Comparison of ENCODE assay signal across 8 cellular contexts in the genomic region with DNA sequence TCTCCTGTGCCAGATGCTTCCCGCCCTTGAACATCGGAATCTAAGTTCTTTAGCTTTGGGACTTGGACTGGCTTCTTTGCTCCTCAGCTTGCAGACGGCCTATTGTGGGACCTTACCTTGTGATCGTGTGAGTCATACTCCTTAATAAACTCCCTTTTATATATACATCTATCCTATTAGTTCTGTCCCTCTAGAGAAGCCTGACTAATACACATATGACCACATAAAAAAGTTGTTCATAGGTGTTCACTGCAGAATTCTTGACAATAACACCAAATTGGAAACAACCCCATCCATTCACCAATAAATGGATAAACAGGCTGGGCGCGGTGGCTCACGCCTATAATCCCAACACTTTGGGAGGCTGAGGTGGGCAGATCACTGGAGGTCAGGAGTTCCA. TPM values are rescaled to one million over a fixed set of nuclear protein-coding genes. Genes with fewer than 3 reads are reported as not detected.
DNase-seq lines count a peak whose midpoint lies in the region; ATAC-seq, FAIRE-seq and TF ChIP-seq lines count a peak whose summit lies in the region.
"Not testable (repeated sequence)": the region's sequence is repeated elsewhere in the genome, so short reads cannot be mapped to it uniquely, and the experiment has no call there.
"Had no signal": no experiment of that assay in that cellular context is flagged by ENCODE, and none has a peak within 500 bp of the region (broad histone marks: within the 10 kb centered on the region; RNA-seq: fewer than 3 reads in every experiment).

No MANE protein-coding gene starts in this region.

- not testable (repeated sequence) for H3K23ac ChIP-seq in IMR-90 (ENCODE audit: low read depth, low read length); H1 (ENCODE audit: insufficient read length)

- not testable (repeated sequence) for H3K27me3 Mint-ChIP-seq in neural progenitor cell (ENCODE audit: insufficient read depth, low read depth)

- not testable (repeated sequence) for BruUV-seq in IMR-90 (replicated peaks; lab: Mats Ljungman, UMichigan); mammary epithelial cell (replicated peaks; lab: Mats Ljungman, UMichigan)

- not testable (repeated sequence) for H3K4me2 ChIP-seq in IMR-90 (ENCODE audit: low read depth, low read length); mammary epithelial cell (ENCODE audit: insufficient read depth, low read depth, low read length); H1 (ENCODE audit: insufficient read depth in 1 of 2, low read depth in 2 of 2, low read length in 2 of 2); neural progenitor cell

- dilution Hi-C loops in IMR-90 (cut with HindIII; ENCODE audit: low sequenced_read_pairs, unreplicated experiment); mammary epithelial cell (cut with HindIII; ENCODE audit: low sequenced_read_pairs): not testable (repeated sequence)

- peaks cover 23% of the 10 kb centered on the region for H3K4me1 Mint-ChIP-seq in neural progenitor cell

- not testable (repeated sequence) for H3K4me3 ChIP-seq in IMR-90 (ENCODE audit: insufficient read depth, low read depth, low read length); mammary epithelial cell (replicated peaks in 1 of 3; ENCODE audit: insufficient read depth in 1 of 3, low read depth in 2 of 3, low read length in 3 of 3); H1 (ENCODE audit: extremely low read depth in 1 of 4, insufficient read depth in 2 of 4, low read depth in 3 of 4, low read length in 4 of 4); neural progenitor cell

- H2BK20ac ChIP-seq in IMR-90 (ENCODE audit: low read depth, low read length) = not testable (repeated sequence)
- H2BK20ac ChIP-seq in H1 (ENCODE audit: low read length) = peak overlapping the region; percentile 100

- H2BK120ac ChIP-seq in IMR-90 (ENCODE audit: low read depth, low read length); H1 (replicated peaks; ENCODE audit: low read depth, low read length): not testable (repeated sequence)

- intact Hi-C loops in IMR-90 (cut with micrococcal nuclease); mammary epithelial cell (cut with micrococcal nuclease): not testable (repeated sequence)

- H4K5ac ChIP-seq in IMR-90 (ENCODE audit: low read depth, low read length); H1 (ENCODE audit: insufficient read length, low read depth, low read length): not testable (repeated sequence)

- H2BK12ac ChIP-seq in H1 (ENCODE audit: low read depth, low read length) = peak overlapping the region; percentile 96

- in situ Hi-C loops in IMR-90 (cut with MboI; ENCODE audit: low sequenced_read_pairs); SK-MEL-5 (cut with HindIII; ENCODE audit: low pct_unique_long_range_greater_than_20kb, low sequenced_read_pairs); mammary epithelial cell (cut with MboI; ENCODE audit: low sequenced_read_pairs in 2 of 2): not testable (repeated sequence)

- peak; percentile 71 for DNase-seq in COLO829 (ENCODE audit: low spot score)
- DNase-seq in IMR-90 = peak; percentile 61
- DNase-seq in SK-MEL-5 (ENCODE audit: low read depth, low spot score) = peak; percentile 68
- DNase-seq in mammary epithelial cell = peak; percentile 20
- DNase-seq in H1 (ENCODE audit: low read depth in 1 of 2, low spot score in 2 of 2); neural progenitor cell (ENCODE audit: low spot score): not testable (repeated sequence)
- peak; percentile 38 for DNase-seq in foreskin melanocyte

- not testable (repeated sequence) for H3K4me3 Mint-ChIP-seq in neural progenitor cell

- not testable (repeated sequence) for TF ChIP-seq POLR2A in IMR-90 (IDR thresholded peaks at IDR 0.05; ENCODE audit: low read depth, low read length); H1 (IDR thresholded peaks at IDR 0.05; ENCODE audit: control extremely low read depth in 1 of 2, low read depth in 2 of 2, low read length in 2 of 2)

- peak overlapping the region; percentile 53 for H3K27ac Mint-ChIP-seq in neural progenitor cell

- not testable (repeated sequence) for H3K79me2 ChIP-seq in mammary epithelial cell (ENCODE audit: insufficient read depth, low read length); H1 (ENCODE audit: control insufficient read depth in 1 of 2, insufficient read depth in 2 of 2, low read length in 2 of 2); neural progenitor cell (ENCODE audit: low read depth)

- H2AK5ac ChIP-seq in IMR-90 (ENCODE audit: low read depth, low read length); H1 (ENCODE audit: low read depth, low read length): not testable (repeated sequence)

- 100% methylated on average over 2 of the region's 7 CpGs; no CpG with 5 or more reads in 1 of the 2 experiments for WGBS in IMR-90 (ENCODE audit: extremely low coverage in 2 of 2, insufficient read length in 1 of 2), 2 experiments
- WGBS in mammary epithelial cell (ENCODE audit: low coverage, missing lambda C conversion rate) = 67% methylated on average over 7 of the region's 7 CpGs
- WGBS in H1 (ENCODE audit: extremely low coverage in 1 of 2, insufficient coverage in 1 of 2, insufficient read length in 1 of 2, insufficient replicate concordance in 2 of 2, low coverage in 1 of 2, low lambda C conversion rate in 2 of 2, missing lambda C conversion rate in 1 of 2), 2 experiments = 92% methylated on average over 7 of the region's 7 CpGs; no CpG with 5 or more reads in 1 of the 2 experiments

- ATAC-seq in IMR-90 (ENCODE audit: low read depth) = not testable (repeated sequence)

- not testable (repeated sequence) for H3K9me3 Mint-ChIP-seq in neural progenitor cell

- CTCF ChIA-PET in IMR-90 (lab: Yijun Ruan, JAX); mammary epithelial cell (lab: Charles Lee; ENCODE audit: low non-redundant PET): not testable (repeated sequence)
- CTCF ChIA-PET in H1 (lab: Charles Lee; ENCODE audit: partially characterized antibody) = interaction anchor here (1.0 to 2.0 kb wide), 3 partner anchors 16 to 128 kb away, joined by 3 to 5 read pairs (median 3); no protein-coding TSS in a partner anchor

- POLR2A ChIA-PET in IMR-90 (lab: Charles Lee; ENCODE audit: unreplicated experiment) = not testable (repeated sequence)
- POLR2A ChIA-PET in H1 (lab: Charles Lee; ENCODE audit: partially characterized antibody) = interaction anchor here (0.8 to 2.1 kb wide), 7 partner anchors 11 to 59 kb away, joined by 3 to 10 read pairs (median 3); no protein-coding TSS in a partner anchor

- TF ChIP-seq CTCF in IMR-90 (conservative IDR thresholded peaks at IDR 0.05; ENCODE audit: low read depth, low read length); mammary epithelial cell (conservative IDR thresholded peaks at IDR 0.05 in 1 of 2, IDR thresholded peaks at IDR 0.05 in 1 of 2; ENCODE audit: extremely low read depth in 1 of 2, insufficient read depth in 1 of 2, low read depth in 1 of 2, low read length in 2 of 2); H1 (IDR thresholded peaks at IDR 0.05; ENCODE audit: control extremely low read depth in 1 of 3, insufficient read depth in 1 of 3, low read depth in 1 of 3, low read length in 3 of 3); neural progenitor cell (IDR thresholded peaks at IDR 0.05): not testable (repeated sequence)

- H2AK9ac ChIP-seq in IMR-90 (replicated peaks; ENCODE audit: low read depth, low read length, poor library complexity) = not testable (repeated sequence)

- H3K79me1 ChIP-seq in IMR-90 (ENCODE audit: low read depth in 1 of 2, low read length in 2 of 2); H1 (ENCODE audit: low read depth, low read length): not testable (repeated sequence)

- H3K36me3 Mint-ChIP-seq in neural progenitor cell = not testable (repeated sequence)

- H3K4ac ChIP-seq in IMR-90 (ENCODE audit: low read depth, low read length); H1 (replicated peaks; ENCODE audit: insufficient read length, low read depth, low read length): not testable (repeated sequence)

- not testable (repeated sequence) for H3K36me3 ChIP-seq in IMR-90 (ENCODE audit: control insufficient read depth, insufficient read depth, low read length); mammary epithelial cell (ENCODE audit: insufficient read depth, low read length); H1 (ENCODE audit: control insufficient read depth in 2 of 4, insufficient read depth in 4 of 4, low read length in 3 of 4); neural progenitor cell

- H4K91ac ChIP-seq in IMR-90 (ENCODE audit: insufficient read depth, low read depth, low read length); H1 (replicated peaks; ENCODE audit: insufficient read length, low read length): not testable (repeated sequence)

- H3K9ac ChIP-seq in IMR-90 (ENCODE audit: low read depth, low read length); mammary epithelial cell (ENCODE audit: insufficient read depth, low read length); H1 (replicated peaks in 1 of 4; ENCODE audit: extremely low read depth in 1 of 4, low read depth in 3 of 4, low read length in 3 of 4); neural progenitor cell: not testable (repeated sequence)

- not testable (repeated sequence) for TF ChIP-seq RAD21 in IMR-90 (IDR thresholded peaks at IDR 0.05; ENCODE audit: low read length); H1 (IDR thresholded peaks at IDR 0.05 in 1 of 2, conservative IDR thresholded peaks at IDR 0.05 in 1 of 2; ENCODE audit: low read depth in 2 of 2, low read length in 2 of 2)

- H3K27ac ChIP-seq in IMR-90 (ENCODE audit: insufficient read depth, low read length); mammary epithelial cell (ENCODE audit: insufficient read depth, low read depth, low read length); H1 (ENCODE audit: low read depth, low read length); neural progenitor cell: not testable (repeated sequence)

- not testable (repeated sequence) for FAIRE-seq in H1 (lab: Jason Lieb, UNC)

- H2BK15ac ChIP-seq in IMR-90 (ENCODE audit: low read depth, low read length) = not testable (repeated sequence)
- peak overlapping the region; percentile 61; the same call in 1 of the 2 replicates for H2BK15ac ChIP-seq in H1 (ENCODE audit: low read length)

- not testable (repeated sequence) for TF ChIP-seq EP300 in H1 (IDR thresholded peaks at IDR 0.05; ENCODE audit: borderline replicate concordance in 1 of 2, low read depth in 2 of 2, low read length in 2 of 2)

- not testable (repeated sequence) for H3K4me1 ChIP-seq in IMR-90 (ENCODE audit: control insufficient read depth, insufficient read depth, low read length); mammary epithelial cell (ENCODE audit: insufficient read depth, low read length)
- H3K4me1 ChIP-seq in H1 (replicated peaks in 1 of 4; ENCODE audit: control insufficient read depth in 3 of 4, insufficient read depth in 4 of 4, low read length in 3 of 4) (peaks cover 2 to 10% (median 6%) of the 10 kb centered on the region in 4 experiments; a peak in 5 of 7 replicates), neural progenitor cell (peaks cover 10% of the 10 kb centered on the region)

- H4K20me1 ChIP-seq in IMR-90 (ENCODE audit: insufficient read depth, low read length); mammary epithelial cell (ENCODE audit: insufficient read depth, low read length); H1 (replicated peaks in 1 of 2; ENCODE audit: control insufficient read depth in 1 of 2, insufficient read depth in 2 of 2, low read length in 2 of 2); neural progenitor cell (ENCODE audit: low read depth): not testable (repeated sequence)

- H3K23me2 ChIP-seq in H1 (ENCODE audit: low read depth, low read length) = not testable (repeated sequence)

- not testable (repeated sequence) for H3K27me3 ChIP-seq in IMR-90 (ENCODE audit: control insufficient read depth, insufficient read depth, low read length); mammary epithelial cell (ENCODE audit: insufficient read depth, low read length); H1 (replicated peaks in 1 of 4; ENCODE audit: control insufficient read depth in 3 of 4, extremely low read depth in 1 of 4, insufficient read depth in 3 of 4, low read length in 3 of 4); neural progenitor cell

- H2BK5ac ChIP-seq in IMR-90 (ENCODE audit: low read depth, low read length, poor library complexity, severe bottlenecking) = not testable (repeated sequence)
- peak overlapping the region; percentile 52; the same call in 1 of the 2 replicates for H2BK5ac ChIP-seq in H1 (ENCODE audit: low read depth, low read length)

- peaks cover 15% of the 10 kb centered on the region for H3F3A ChIP-seq in neural progenitor cell (ENCODE audit: low read depth)

- H4K8ac ChIP-seq in IMR-90 (ENCODE audit: low read depth in 2 of 2, low read length in 2 of 2); H1 (ENCODE audit: extremely low read depth, insufficient read depth, low read length): not testable (repeated sequence)

- not testable (repeated sequence) for H3K9me1 ChIP-seq in IMR-90 (ENCODE audit: insufficient read depth, low read length)

- not testable (repeated sequence) for H3K14ac ChIP-seq in IMR-90 (replicated peaks; ENCODE audit: low read depth, low read length); H1 (ENCODE audit: insufficient read length)

- not testable (repeated sequence) for H3K18ac ChIP-seq in IMR-90 (ENCODE audit: low read depth, low read length); H1 (ENCODE audit: extremely low read depth, low read length)

- not testable (repeated sequence) for H3K9me3 ChIP-seq in IMR-90 (ENCODE audit: control insufficient read depth, insufficient read depth, low read length); mammary epithelial cell (replicated peaks; ENCODE audit: insufficient read depth, low read length); H1 (ENCODE audit: insufficient read depth in 2 of 2, low read depth in 1 of 2, low read length in 1 of 2); neural progenitor cell (ENCODE audit: low read depth)

- not testable (repeated sequence) for H3K56ac ChIP-seq in IMR-90 (ENCODE audit: extremely low read depth, insufficient read depth, low read length); H1 (replicated peaks; ENCODE audit: insufficient read length, low read depth, low read length)

- not testable (repeated sequence) for H2AFZ ChIP-seq in IMR-90 (replicated peaks; ENCODE audit: low read length, poor library complexity); mammary epithelial cell (ENCODE audit: low read depth, low read length); H1 (ENCODE audit: low read length); neural progenitor cell (replicated peaks)

RNA-seq across cellular contexts. Expression of a gene that starts 25.9 kb away (rescaled TPM):
- 54.8 and 113 TPM in 2 replicates for total RNA-seq in IMR-90 (2012; rRNA removed)
- polyA plus RNA-seq in IMR-90 (2012; rRNA removed) = 38.2 and 46.1 TPM in 2 replicates
- polyA plus RNA-seq in IMR-90 (2012; cell fraction: cytosol; rRNA removed) = 19.4 and 27.9 TPM in 2 replicates
- 44.9 and 179 TPM in 2 replicates for polyA plus RNA-seq in IMR-90 (2012; cell fraction: nucleus; rRNA removed; ENCODE audit: low replicate concordance)
- 73.6 and 86.9 TPM in 2 replicates for total RNA-seq in SK-MEL-5 (2014; rRNA removed; shearing (Covaris generic))
- polyA plus RNA-seq in SK-MEL-5 (2015; cell fraction: cytosol; rRNA removed) = 58.8 and 67.0 TPM in 2 replicates
- 76.1 and 128 TPM in 2 replicates for polyA plus RNA-seq in SK-MEL-5 (2015; cell fraction: nucleus; rRNA removed)
- total RNA-seq in mammary epithelial cell = 10 to 100 TPM in 1 of 2 donors, 1 to 10 TPM in 1; 5.6 to 12.5 TPM
- polyA plus RNA-seq in mammary epithelial cell = 36.6 TPM
- 113 TPM for polyA minus RNA-seq in mammary epithelial cell
- 664 and 688 TPM in 2 replicates for total RNA-seq in H1 (2021; fragmentation: NEBNext Ultra II Directional; extraction: Animal tissue kit (Norgen Biotek cat#: 25700))
- polyA plus RNA-seq in H1 (2011; rRNA removed) = 323 and 417 TPM in 2 replicates
- polyA plus RNA-seq in H1 (2011; cell fraction: cytosol; rRNA removed) = 357 TPM
- polyA plus RNA-seq in H1 (2011; cell fraction: nucleus; rRNA removed) = 233 TPM
- polyA plus RNA-seq in H1 (2012, experiment 1 of 2) = 327 to 809 TPM (median 365 TPM) in 4 replicates
- 290 TPM for polyA plus RNA-seq in H1 (2012, experiment 2 of 2)
- 1,112 TPM for polyA plus RNA-seq in H1 (2013, experiment 1 of 2)
- polyA plus RNA-seq in H1 (2013, experiment 2 of 2) = 1,127 TPM
- polyA minus RNA-seq in H1 (2011; rRNA and poly(A)+ RNA removed) = 579 and 805 TPM in 2 replicates
- polyA minus RNA-seq in H1 (2011; cell fraction: cytosol; rRNA and poly(A)+ RNA removed) = 243 TPM
- polyA minus RNA-seq in H1 (2011; cell fraction: nucleus; rRNA and poly(A)+ RNA removed) = 193 TPM
- 462 and 548 TPM in 2 replicates for total RNA-seq in neural progenitor cell (ENCODE audit: low replicate concordance)

RNA-seq across cellular contexts. Expression of a gene that starts 37.4 kb away (rescaled TPM):
- total RNA-seq in IMR-90 (2012; rRNA removed) (under 0.01 TPM in 1 of 2 replicates, not detected in the other), mammary epithelial cell (under 1 TPM in 1 of 2 donors, not detected in 1; 0.17 TPM), neural progenitor cell (ENCODE audit: low replicate concordance) (0.46 and 0.49 TPM in 2 replicates)
- polyA plus RNA-seq in IMR-90 (2012; rRNA removed) (0.05 and 0.07 TPM in 2 replicates), mammary epithelial cell (0.11 TPM), H1 (2011; rRNA removed) (10.1 and 11.1 TPM in 2 replicates)
- polyA plus RNA-seq in IMR-90 (2012; cell fraction: cytosol; rRNA removed) = 0.05 TPM in 1 of 2 replicates, not detected in the other
- polyA plus RNA-seq in IMR-90 (2012; cell fraction: nucleus; rRNA removed; ENCODE audit: low replicate concordance) = 0.10 and 0.30 TPM in 2 replicates
- not detected in 2 replicates for total RNA-seq in SK-MEL-5 (2014; rRNA removed; shearing (Covaris generic))
- not detected in 2 replicates for polyA plus RNA-seq in SK-MEL-5 (2015; cell fraction: cytosol; rRNA removed)
- not detected in 2 replicates for polyA plus RNA-seq in SK-MEL-5 (2015; cell fraction: nucleus; rRNA removed)
- polyA minus RNA-seq in mammary epithelial cell = not detected
- 18.2 and 19.3 TPM in 2 replicates for total RNA-seq in H1 (2021; fragmentation: NEBNext Ultra II Directional; extraction: Animal tissue kit (Norgen Biotek cat#: 25700))
- 10.7 TPM for polyA plus RNA-seq in H1 (2011; cell fraction: cytosol; rRNA removed)
- polyA plus RNA-seq in H1 (2011; cell fraction: nucleus; rRNA removed) = 6.0 TPM
- 9.0 to 20.2 TPM (median 14.2 TPM) in 4 replicates for polyA plus RNA-seq in H1 (2012, experiment 1 of 2)
- polyA plus RNA-seq in H1 (2012, experiment 2 of 2) = 6.3 TPM
- polyA plus RNA-seq in H1 (2013, experiment 1 of 2) = 9.7 TPM
- polyA plus RNA-seq in H1 (2013, experiment 2 of 2) = 8.7 TPM
- 10.8 and 15.7 TPM in 2 replicates for polyA minus RNA-seq in H1 (2011; rRNA and poly(A)+ RNA removed)
- 15.4 TPM for polyA minus RNA-seq in H1 (2011; cell fraction: cytosol; rRNA and poly(A)+ RNA removed)
- 4.7 TPM for polyA minus RNA-seq in H1 (2011; cell fraction: nucleus; rRNA and poly(A)+ RNA removed)
- total RNA-seq: HT1080 had no signal

Comparison
In these comparisons a context has a peak if more than half of its experiments do, and no peak if none do; other contexts are left out.
1. RNA of a gene that starts 37.4 kb away (total RNA-seq): 18.2 to 19.3 TPM in H1; 0.46 to 0.49 TPM in neural progenitor cell, 0.17 TPM in mammary epithelial cell, under 0.01 TPM in IMR-90 and not detected in SK-MEL-5; every median in the first group is over 10 times any median in the second.